Comparison of ENCODE assay signal across 16 cellular contexts in the genomic region with DNA sequence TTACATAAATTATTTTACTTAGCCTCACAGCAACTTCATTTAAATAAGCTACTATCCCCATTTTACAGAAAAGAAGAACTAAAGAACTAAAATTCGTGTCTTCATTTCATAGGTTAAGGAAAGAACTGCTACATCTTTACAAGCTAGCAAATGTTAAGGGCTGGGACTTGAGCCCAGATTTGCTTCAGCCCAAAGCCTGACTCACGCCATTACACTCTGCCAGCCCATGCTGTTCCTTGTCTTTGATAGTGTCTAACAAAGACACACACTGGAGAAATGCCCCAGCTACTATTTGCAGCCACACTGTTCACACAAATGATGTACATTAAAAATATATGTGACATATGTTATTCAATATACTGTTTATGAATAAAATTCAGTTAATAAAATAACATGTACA.
DNase-seq lines count a peak whose midpoint lies in the region; FAIRE-seq and TF ChIP-seq lines count a peak whose summit lies in the region.
"Had no signal": no experiment of that assay in that cellular context is flagged by ENCODE, and none has a peak within 500 bp of the region (broad histone marks: within the 10 kb centered on the region; RNA-seq: fewer than 3 reads in every experiment).

No MANE protein-coding gene starts in this region.

- peak; percentile 5 for DNase-seq in AG04449 (ENCODE audit: low read depth, low spot score)
- DNase-seq in HFF-Myc (ENCODE audit: extremely low read depth, low read depth), result peak; percentile 6
- peak; percentile 40 for DNase-seq in epithelial cell of esophagus (ENCODE audit: low read depth)
- DNase-seq in iris pigment epithelial cell (ENCODE audit: low read depth), result peak; percentile 31
- DNase-seq in stimulated activated CD4-positive, alpha-beta T cell treated with anti-CD3 and anti-CD28 coated beads, Interleukin-4, amount 100 ng/mL, for 4 hours, result no peak
- DNase-seq in urothelium cell line (ENCODE audit: low spot score), result no peak
- no peak for DNase-seq in GM13977 (ENCODE audit: low spot score)
- DNase-seq in ecto neural progenitor cell (ENCODE audit: low spot score), result no peak
- DNase-seq: activated B cell treated with CpG ODN at 0.5 μM for 24 hours; activated CD8-positive, alpha-beta memory T cell treated with anti-CD3 and anti-CD28 coated beads, Interleukin-2, amount 10 ng/mL, durations not matched to agents 7 days and 5 days; Calu3; effector CD8-positive, alpha-beta T cell; NCI-H1694 treated with DMSO at 0.1 percent for 48 hours; RPMI8226; substantia nigra had no signal

- in situ Hi-C loops in GM13977 (cut with MboI; ENCODE audit: low pct_unique_long_range_greater_than_20kb, low sequenced_read_pairs, unreplicated experiment), result no loop called here

- POLR2A ChIA-PET in AG04449 (lab: Yijun Ruan, JAX), result no interaction called here

- CTCF ChIA-PET in AG04449 (lab: Yijun Ruan, JAX), result no interaction called here

- FAIRE-seq in urothelium cell line (lab: Jason Lieb, UNC), result no peak
- FAIRE-seq: A549 had no signal

- no peak for TF ChIP-seq CTCF in AG04449 (IDR thresholded peaks at IDR 0.05; ENCODE audit: insufficient read depth, low read length, missing control alignments)
- no peak for TF ChIP-seq CTCF in HFF-Myc (IDR thresholded peaks at IDR 0.05; ENCODE audit: low read depth, low read length, missing control alignments)
- no peak for TF ChIP-seq CTCF in epithelial cell of esophagus (IDR thresholded peaks at IDR 0.05; ENCODE audit: insufficient read depth, low read depth, low read length, missing control alignments)
- TF ChIP-seq CTCF in GM13977 (IDR thresholded peaks at IDR 0.05; ENCODE audit: extremely low read depth, insufficient read depth, missing control alignments), result no peak

- H3K4me3 ChIP-seq in AG04449 (ENCODE audit: low read depth, low read length) (no peak overlapping the region), HFF-Myc (replicated peaks; ENCODE audit: low read depth, low read length) (no peak overlapping the region), epithelial cell of esophagus (ENCODE audit: low read length) (no peak overlapping the region)
- H3K4me3 ChIP-seq: A549 had no signal

Comparison
In these comparisons a context has a peak if more than half of its experiments do, and no peak if none do; other contexts are left out.
1. DNase-seq: peak in AG04449 (single experiment), HFF-Myc (single experiment), epithelial cell of esophagus (single experiment) and iris pigment epithelial cell (single experiment); none in stimulated activated CD4-positive, alpha-beta T cell treated with anti-CD3 and anti-CD28 coated beads, Interleukin-4, amount 100 ng/mL, for 4 hours (0 of 2), urothelium cell line (single experiment), GM13977 (single experiment) and ecto neural progenitor cell (single experiment).